ENCODE assay signal across 1 cellular context in the genomic region with DNA sequence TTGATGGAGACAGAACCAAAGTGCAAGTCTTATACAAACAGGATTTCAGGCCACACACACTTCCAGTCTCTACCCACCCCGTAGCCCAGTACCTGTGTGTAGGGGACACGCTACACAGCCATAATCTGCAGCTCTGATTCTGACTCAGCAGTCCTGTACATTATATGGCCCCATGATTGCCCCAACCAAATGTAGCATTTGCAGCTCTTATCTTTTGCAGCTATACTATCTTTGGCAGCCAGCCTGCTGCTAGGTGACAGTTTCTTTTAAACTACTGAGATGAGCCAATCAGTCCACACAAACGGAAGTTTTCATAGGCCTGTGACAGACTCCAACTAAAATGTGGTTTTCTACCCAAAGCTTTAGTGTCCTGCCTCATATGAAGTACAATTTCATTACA.
TF ChIP-seq lines count a peak whose summit lies in the region.

No MANE protein-coding gene starts in this region.

TF ChIP-seq in K562, 482 proteins besides CTCF, POLR2A, EP300 and RAD21 (continued from another document):
- TF ChIP-seq CBFA2T3 (IDR thresholded peaks at IDR 0.05), result 0 out of 2 replicates have a peak, but pooled peaks have one; percentile 5
- TF ChIP-seq MAFG (tag; conservative IDR thresholded peaks at IDR 0.05), result peak; percentile 16; the same call in 1 of the 2 replicates
- no peak for TF ChIP-seq SMARCA5 (IDR thresholded peaks at IDR 0.05)
TF ChIP-seq in K562: peak in this region for 3.
